ENCODE assay signal across 22 cellular contexts in genomic region chr20:22690616-22691179, GRCh38.
"Had no signal": no experiment of that assay in that cellular context is flagged by ENCODE, and none has a peak within 500 bp of the region (broad histone marks: within the 10 kb centered on the region; RNA-seq: fewer than 3 reads in every experiment).

No MANE protein-coding gene starts in this region.

- DNase-seq: activated CD4-positive, alpha-beta memory T cell treated with anti-CD3 and anti-CD28 coated beads, Interleukin-2, amount 10 ng/mL, durations not matched to agents 7 days and 5 days; activated CD4-positive, alpha-beta T cell treated with anti-CD3 and anti-CD28 coated beads, Interleukin-2, amount 10 ng/mL, durations not matched to agents 7 days and 5 days; activated gamma-delta T cell; activated naive CD4-positive, alpha-beta T cell treated with anti-CD3 and anti-CD28 coated beads for 36 hours; activated T-cell treated with anti-CD3 and anti-CD28 coated beads for 4 hours; activated T-cell treated with anti-CD3 and anti-CD28 coated beads, Interleukin-2, amount 50 U/mL, for 48 hours; amygdala; Karpas-422; MM.1S; NCI-H1105; NCI-H1436; NCI-H187 treated with DMSO at 0.1 percent for 48 hours; NCI-H2081 treated with DMSO at 0.1 percent for 48 hours; NK-92 treated with Interleukin-12 subunit alpha and Interleukin-12 subunit beta, amount 100 ng/mL, for 24 hours; Peyer's patch; T-helper 17 cell; T-helper 9 cell had no signal

- H3K27ac Mint-ChIP-seq: activated CD4-positive, alpha-beta memory T cell treated with anti-CD3 and anti-CD28 coated beads, Interleukin-2, amount 10 ng/mL, durations not matched to agents 7 days and 5 days; activated CD4-positive, alpha-beta T cell treated with anti-CD3 and anti-CD28 coated beads, Interleukin-2, amount 10 ng/mL, durations not matched to agents 7 days and 5 days; activated naive CD4-positive, alpha-beta T cell treated with anti-CD3 and anti-CD28 coated beads for 36 hours; activated naive CD8-positive, alpha-beta T cell; activated T-helper 17 cell treated with anti-CD3 and anti-CD28 coated beads, Interleukin-2, amount 50 U/mL, for 72 hours; T-helper 17 cell; WTC11 had no signal

- H3K4me3 ChIP-seq: Peyer's patch had no signal

- H3K27me3 ChIP-seq: Peyer's patch had no signal

- H3K36me3 Mint-ChIP-seq: activated naive CD8-positive, alpha-beta T cell; brain had no signal

- H3K36me3 ChIP-seq: Peyer's patch had no signal

- H3K9me3 Mint-ChIP-seq: activated CD4-positive, alpha-beta memory T cell treated with anti-CD3 and anti-CD28 coated beads, Interleukin-2, amount 10 ng/mL, durations not matched to agents 7 days and 5 days; activated CD4-positive, alpha-beta T cell treated with anti-CD3 and anti-CD28 coated beads, Interleukin-2, amount 10 ng/mL, durations not matched to agents 7 days and 5 days; activated naive CD4-positive, alpha-beta T cell treated with anti-CD3 and anti-CD28 coated beads for 36 hours; activated T-helper 17 cell treated with anti-CD3 and anti-CD28 coated beads, Interleukin-2, amount 50 U/mL, for 72 hours; brain; central memory CD8-positive, alpha-beta T cell had no signal

- ATAC-seq: activated T-helper 17 cell treated with anti-CD3 and anti-CD28 coated beads, Interleukin-2, amount 50 U/mL, for 72 hours; T-helper 17 cell had no signal

- H3K27me3 Mint-ChIP-seq: activated CD4-positive, alpha-beta memory T cell treated with anti-CD3 and anti-CD28 coated beads, Interleukin-2, amount 10 ng/mL, durations not matched to agents 7 days and 5 days; activated CD4-positive, alpha-beta T cell treated with anti-CD3 and anti-CD28 coated beads, Interleukin-2, amount 10 ng/mL, durations not matched to agents 7 days and 5 days; activated naive CD8-positive, alpha-beta T cell; activated T-helper 17 cell treated with anti-CD3 and anti-CD28 coated beads, Interleukin-2, amount 50 U/mL, for 72 hours; central memory CD8-positive, alpha-beta T cell had no signal

- H3K4me1 ChIP-seq: Peyer's patch had no signal

- H3K4me1 Mint-ChIP-seq: activated CD4-positive, alpha-beta memory T cell treated with anti-CD3 and anti-CD28 coated beads, Interleukin-2, amount 10 ng/mL, durations not matched to agents 7 days and 5 days; activated CD4-positive, alpha-beta T cell treated with anti-CD3 and anti-CD28 coated beads, Interleukin-2, amount 10 ng/mL, durations not matched to agents 7 days and 5 days; activated T-helper 17 cell treated with anti-CD3 and anti-CD28 coated beads, Interleukin-2, amount 50 U/mL, for 72 hours; central memory CD8-positive, alpha-beta T cell; T-helper 17 cell had no signal

- H3K27ac ChIP-seq: Peyer's patch had no signal

- H3K9me3 ChIP-seq: Peyer's patch had no signal

- H3K4me3 Mint-ChIP-seq: activated CD4-positive, alpha-beta memory T cell treated with anti-CD3 and anti-CD28 coated beads, Interleukin-2, amount 10 ng/mL, durations not matched to agents 7 days and 5 days; activated CD4-positive, alpha-beta T cell treated with anti-CD3 and anti-CD28 coated beads, Interleukin-2, amount 10 ng/mL, durations not matched to agents 7 days and 5 days; activated naive CD4-positive, alpha-beta T cell treated with anti-CD3 and anti-CD28 coated beads for 36 hours; activated naive CD8-positive, alpha-beta T cell; activated T-helper 17 cell treated with anti-CD3 and anti-CD28 coated beads, Interleukin-2, amount 50 U/mL, for 72 hours; brain; central memory CD8-positive, alpha-beta T cell; T-helper 17 cell; WTC11 had no signal
